In genomic region chr16:48899500-48899899, GRCh38 we compare ENCODE assay signal across 24 cellular contexts.
"Had no signal": no experiment of that assay in that cellular context is flagged by ENCODE, and none has a peak within 500 bp of the region (broad histone marks: within the 10 kb centered on the region; RNA-seq: fewer than 3 reads in every experiment).

No MANE protein-coding gene starts in this region.

- H3K9ac ChIP-seq: neural progenitor cell, parathyroid adenoma had no signal

- H3K4me2 ChIP-seq: neural progenitor cell had no signal

- H2AFZ ChIP-seq: neural progenitor cell, parathyroid adenoma had no signal

- H3K4me3 ChIP-seq: neural progenitor cell, ovary, psoas muscle, right lobe of liver, sigmoid colon, stomach, thoracic aorta, thyroid gland, tibial nerve, upper lobe of left lung, vagina had no signal

- H3K36me3 ChIP-seq: neural progenitor cell, ovary, right lobe of liver, sigmoid colon, stomach, thoracic aorta, thyroid gland, tibial nerve, upper lobe of left lung, vagina had no signal

- ATAC-seq: psoas muscle; right cardiac atrium; right lobe of liver; stimulated activated effector memory CD8-positive, alpha-beta T cell treated with anti-CD3 and anti-CD28 coated beads, Interleukin-12 subunit alpha, Interleukin-12 subunit beta, amount 100 ng/mL, for 72 hours; stimulated activated naive B cell treated with anti-CD40 and anti-IgM and Interleukin-4, amounts not matched to agents 10 μg/mL and 1 μg/mL and 100 μg/mL, for 72 hours had no signal

- H3K27me3 ChIP-seq: neural progenitor cell, ovary, right lobe of liver, sigmoid colon, thyroid gland, tibial nerve, upper lobe of left lung, vagina had no signal

- H3K9me3 ChIP-seq: ovary, psoas muscle, right lobe of liver, sigmoid colon, stomach, thoracic aorta, thyroid gland, tibial nerve, upper lobe of left lung, vagina had no signal

- H3K79me2 ChIP-seq: parathyroid adenoma had no signal

- DNase-seq: occipital lobe; ovary; posterior cingulate gyrus; psoas muscle; right cardiac atrium; right lobe of liver; sigmoid colon; small intestine; stimulated activated CD4-positive, alpha-beta T cell treated with anti-CD3 and anti-CD28 coated beads, Interleukin-15, amount 100 ng/mL, for 24 hours; stimulated activated CD4-positive, alpha-beta T cell treated with anti-CD3 and anti-CD28 coated beads, Interleukin-2, amount 100 ng/mL, for 24 hours; stimulated activated CD4-positive, alpha-beta T cell treated with anti-CD3 and anti-CD28 coated beads, Interleukin-2, amount 100 ng/mL, for 48 hours; stimulated activated CD4-positive, alpha-beta T cell treated with anti-CD3 and anti-CD28 coated beads, Interleukin-4, amount 100 ng/mL, for 24 hours; stimulated activated naive B cell treated with anti-CD40 and anti-IgM and Interleukin-4, amounts not matched to agents 10 μg/mL and 1 μg/mL and 100 μg/mL, for 72 hours; stimulated activated naive CD4-positive, alpha-beta T cell treated with Interleukin-2 at 50 U/mL for 16 hours; stomach; thyroid gland; trophoblast cell; upper lobe of left lung had no signal

- H3K27ac ChIP-seq: neural progenitor cell, ovary, parathyroid adenoma, psoas muscle, right lobe of liver, sigmoid colon, stomach, thoracic aorta, thyroid gland, tibial nerve, upper lobe of left lung, vagina had no signal
